In the genomic region with DNA sequence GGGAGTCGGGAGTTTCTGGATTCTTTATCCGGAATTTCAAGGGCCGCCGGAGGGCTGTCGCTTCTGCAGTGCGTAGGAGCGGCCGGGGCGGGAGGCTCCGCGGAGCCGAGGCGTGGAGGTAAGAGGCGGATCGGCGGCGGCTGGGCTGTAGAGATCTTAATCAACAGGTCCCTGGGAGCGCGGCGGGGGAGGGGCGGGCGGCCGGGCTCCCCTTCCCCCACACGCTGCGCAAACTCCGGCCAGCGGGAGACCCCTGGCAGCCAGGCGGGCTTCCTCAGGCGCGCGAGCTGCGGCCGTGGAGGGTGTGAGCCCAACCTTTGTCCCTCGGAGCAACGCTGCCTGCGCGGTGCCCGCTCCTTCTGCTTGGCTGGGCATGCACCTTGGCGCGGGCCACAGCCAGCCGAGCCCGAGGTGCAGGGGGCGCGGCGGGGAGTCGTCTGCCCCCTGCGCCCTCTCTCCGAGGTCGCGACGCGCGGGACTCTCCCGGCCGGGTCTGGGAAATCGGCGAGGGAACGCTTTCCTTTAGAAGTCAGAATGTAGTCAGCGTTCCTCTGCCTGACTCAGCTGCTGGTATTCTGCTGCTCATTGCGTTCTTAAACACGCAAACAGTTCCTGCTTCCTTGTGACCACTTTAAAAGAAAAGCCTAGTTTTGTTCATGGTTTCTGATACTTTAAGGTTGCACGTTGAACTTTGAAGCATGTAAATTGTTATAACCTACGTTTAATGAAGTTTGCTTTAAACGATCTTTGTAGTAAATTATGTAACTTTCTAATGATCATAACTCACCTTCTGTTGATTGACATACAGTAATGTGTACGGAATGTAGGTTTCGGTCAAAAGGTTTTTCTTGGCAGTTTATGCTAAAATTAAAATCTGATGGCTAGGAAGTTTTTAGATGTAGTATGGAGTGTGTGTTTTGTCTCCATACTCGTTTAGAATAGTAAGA, we compare ENCODE assay signal across 8 cellular contexts. TPM values are rescaled to one million over a fixed set of nuclear protein-coding genes. Genes with fewer than 3 reads are reported as not detected.
DNase-seq lines count a peak whose midpoint lies in the region; ATAC-seq and TF ChIP-seq lines count a peak whose summit lies in the region.

A gene (plus strand): TSS at position 20 of the 947 bp plus-strand sequence. CDS start 37,736 bp downstream, outside the sequence.

- H3K36me3 ChIP-seq in CD8-positive, alpha-beta memory T cell (ENCODE audit: insufficient read depth, low read length), result no peaks in the 10 kb centered on the region
- H3K36me3 ChIP-seq in OCI-LY7 (ENCODE audit: insufficient read depth, low read length) (peaks cover 13% of the 10 kb centered on the region; the same call in 1 of the 2 replicates), body of pancreas (replicated peaks in 1 of 2; ENCODE audit: insufficient read depth in 1 of 2, low read depth in 2 of 2) (no peaks in the 10 kb centered on the region), iPS DF 6.9 (ENCODE audit: control insufficient read depth, insufficient read depth, low read length) (no peaks in the 10 kb centered on the region)

- peak within 1 kb of the TSS; percentile 69 to 98 (median 83) for H3K27ac Mint-ChIP-seq in CD8-positive, alpha-beta memory T cell

- H3K9me2 ChIP-seq in OCI-LY7 (ENCODE audit: insufficient read depth, low read length), result no peaks in the 10 kb centered on the region

- peak within 1 kb of the TSS; percentile 93 for H3K4me2 ChIP-seq in OCI-LY7 (ENCODE audit: low read length)

- H3K9me3 ChIP-seq in CD8-positive, alpha-beta memory T cell (ENCODE audit: low read length), result no peaks in the 10 kb centered on the region
- H3K9me3 ChIP-seq in OCI-LY7 (ENCODE audit: low read length), result peaks cover 13% of the 10 kb centered on the region; the same call in 1 of the 2 replicates
- no peaks in the 10 kb centered on the region for H3K9me3 ChIP-seq in body of pancreas
- H3K9me3 ChIP-seq in iPS DF 6.9 (ENCODE audit: control insufficient read depth, insufficient read depth, low read length), result no peaks in the 10 kb centered on the region

- peak; percentile 40 to 80 (median 80) for TF ChIP-seq POLR2A in body of pancreas (IDR thresholded peaks at IDR 0.05)

- ATAC-seq in GM19025 (IDR thresholded peaks at IDR 0.05; ENCODE audit: low read depth, unreplicated experiment) (peak; percentile 38), HG03139 (IDR thresholded peaks at IDR 0.05; ENCODE audit: unreplicated experiment) (peak; percentile 32), body of pancreas (peak; percentile 44)

- peak within 1 kb of the TSS; percentile 96 for H2AFZ ChIP-seq in OCI-LY7 (ENCODE audit: low read length)

- H3K4me3 ChIP-seq in CD8-positive, alpha-beta memory T cell (ENCODE audit: low read length), result peak within 1 kb of the TSS; percentile 81
- H3K4me3 ChIP-seq in OCI-LY7 (ENCODE audit: low read depth, low read length, poor library complexity, severe bottlenecking) (peak within 1 kb of the TSS; percentile 79), body of pancreas (peak within 1 kb of the TSS; percentile 74 to 86), iPS DF 6.9 (ENCODE audit: low read length) (peak within 1 kb of the TSS; percentile 100)

- H3K4me3 Mint-ChIP-seq in CD8-positive, alpha-beta memory T cell, result peak within 1 kb of the TSS; percentile 73 to 97 (median 91)

- peak in 1 of 5 donors; percentile 67 for DNase-seq in CD8-positive, alpha-beta memory T cell
- DNase-seq in OCI-LY7 (ENCODE audit: low spot score) (peak; percentile 68), body of pancreas (peak; percentile 59 to 70 (median 64)), iPS DF 6.9 (ENCODE audit: low read depth, low spot score) (no peak), renal cortical epithelial cell (ENCODE audit: low read depth) (peak; percentile 82), NCI-H524 treated with DMSO at 0.1 percent for 48 hours (lab: John Stamatoyannopoulos, UW) (no peak)

- peaks cover 40% of the 10 kb centered on the region for H3K79me2 ChIP-seq in OCI-LY7 (ENCODE audit: insufficient read depth, low read depth, low read length)

- peaks cover 20 to 30% (median 30%) of the 10 kb centered on the region in 3 donors for H3K4me1 Mint-ChIP-seq in CD8-positive, alpha-beta memory T cell

- POLR2A ChIA-PET in CD8-positive, alpha-beta memory T cell (lab: Charles Lee), result interaction anchor here (0.8 to 1.1 kb wide), 3 partner anchors 44 to 118 kb away, joined by 3 to 7 read pairs (median 3); a partner anchor contains a TSS
- POLR2A ChIA-PET in OCI-LY7 (lab: Charles Lee), result interaction anchor here (0.9 to 1.4 kb wide), 4 partner anchors 9 to 16 kb away, joined by 3 to 10 read pairs (median 3); no protein-coding TSS in a partner anchor

- CTCF ChIA-PET in CD8-positive, alpha-beta memory T cell (lab: Charles Lee), result interaction anchor here (0.8 to 2.6 kb wide), 3 partner anchors 11 to 118 kb away, joined by 3 to 8 read pairs (median 3); a partner anchor contains a TSS
- CTCF ChIA-PET in OCI-LY7 (lab: Charles Lee; ENCODE audit: unreplicated experiment), result no interaction called here

- H3K27me3 ChIP-seq in CD8-positive, alpha-beta memory T cell (ENCODE audit: insufficient read depth, low read length, poor library complexity, severe bottlenecking), result no peaks in the 10 kb centered on the region
- no peaks in the 10 kb centered on the region for H3K27me3 ChIP-seq in body of pancreas
- H3K27me3 ChIP-seq in iPS DF 6.9 (ENCODE audit: control insufficient read depth, insufficient read depth, low read length), result peaks cover 3% of the 10 kb centered on the region; the same call in 1 of the 2 replicates

- H3K27me3 Mint-ChIP-seq in CD8-positive, alpha-beta memory T cell, result peaks cover 0 to 2% of the 10 kb centered on the region in 2 donors

- peaks cover 11% of the 10 kb centered on the region for H3K4me1 ChIP-seq in CD8-positive, alpha-beta memory T cell (ENCODE audit: insufficient read depth, low read length)
- H3K4me1 ChIP-seq in OCI-LY7 (ENCODE audit: insufficient read depth, low read length, poor library complexity, severe bottlenecking) (peaks cover 15% of the 10 kb centered on the region), body of pancreas (peaks cover 15% of the 10 kb centered on the region), iPS DF 6.9 (ENCODE audit: control insufficient read depth, insufficient read depth, low read length) (peaks cover 1% of the 10 kb centered on the region; the same call in 1 of the 2 replicates)

- intact Hi-C loops in OCI-LY7 (cut with micrococcal nuclease; ENCODE audit: unreplicated experiment), result loop anchor here (1.0 to 2.0 kb wide), 2 partner anchors 119 to 247 kb away; a partner anchor contains a TSS
- intact Hi-C loops in body of pancreas (cut with DNase I), result no loop called here

- 0% methylated on average over 21 to 42 of the region's 67 CpGs for WGBS in body of pancreas, 2 donors
- 100% methylated on average over 2 of the region's 67 CpGs for WGBS in iPS DF 6.9 (ENCODE audit: insufficient coverage, insufficient read length)

- no TSS peak for BruUV-seq in OCI-LY7 (replicated peaks; lab: Mats Ljungman, UMichigan)

- no peaks in the 10 kb centered on the region for H3K9me3 Mint-ChIP-seq in CD8-positive, alpha-beta memory T cell

- TF ChIP-seq CTCF in OCI-LY7 (conservative IDR thresholded peaks at IDR 0.05; ENCODE audit: low read length) (no peak), body of pancreas (IDR thresholded peaks at IDR 0.05) (peak in 2 of 7 experiments; percentile 0 to 8)

- H3K27ac ChIP-seq in CD8-positive, alpha-beta memory T cell (ENCODE audit: low read depth, low read length), result peak within 1 kb of the TSS; percentile 56
- H3K27ac ChIP-seq in OCI-LY7 (ENCODE audit: low read depth, low read length, poor library complexity, severe bottlenecking), result peak within 1 kb of the TSS; percentile 57
- peak within 1 kb of the TSS; percentile 97 to 100 (median 100) for H3K27ac ChIP-seq in body of pancreas
- H3K27ac ChIP-seq in iPS DF 6.9 (ENCODE audit: low read length), result no peak within 1 kb of the TSS

- H4K20me1 ChIP-seq in OCI-LY7 (ENCODE audit: insufficient read depth, low read length), result peaks cover 7% of the 10 kb centered on the region; the same call in 1 of the 2 replicates

- peaks cover 0 to 7% (median 0%) of the 10 kb centered on the region in 3 donors for H3K36me3 Mint-ChIP-seq in CD8-positive, alpha-beta memory T cell

RNA-seq across cellular contexts. Expression of the gene that starts here (rescaled TPM):
- total RNA-seq in CD8-positive, alpha-beta memory T cell, result 1 to 10 TPM; 5.6 to 6.7 TPM
- 1.8 TPM for polyA plus RNA-seq in CD8-positive, alpha-beta memory T cell
- 14.1 and 14.5 TPM in 2 replicates for total RNA-seq in OCI-LY7 (2014; rRNA removed; shearing (Covaris generic))
- total RNA-seq in OCI-LY7 (2022), result 19.6 and 23.8 TPM in 2 replicates
- 10 to 100 TPM in 1 of 2 donors, 1 to 10 TPM in 1; 6.9 to 11.4 TPM for total RNA-seq in body of pancreas
- 56.4 and 79.4 TPM in 2 replicates for total RNA-seq in renal cortical epithelial cell

Comparison
In these comparisons a context has a peak if more than half of its experiments do, and no peak if none do; other contexts are left out.
1. DNase-seq: peak in OCI-LY7 (single experiment), body of pancreas (4 of 4) and renal cortical epithelial cell (single experiment); none in iPS DF 6.9 (single experiment) and NCI-H524 treated with DMSO at 0.1 percent for 48 hours (single experiment).
2. Peak in every context shown above with its lines, with median percentiles within 50 percentile points of each other: H3K4me3 ChIP-seq and ATAC-seq.